ENCODE assay signal across 10 cellular contexts in the genomic region with DNA sequence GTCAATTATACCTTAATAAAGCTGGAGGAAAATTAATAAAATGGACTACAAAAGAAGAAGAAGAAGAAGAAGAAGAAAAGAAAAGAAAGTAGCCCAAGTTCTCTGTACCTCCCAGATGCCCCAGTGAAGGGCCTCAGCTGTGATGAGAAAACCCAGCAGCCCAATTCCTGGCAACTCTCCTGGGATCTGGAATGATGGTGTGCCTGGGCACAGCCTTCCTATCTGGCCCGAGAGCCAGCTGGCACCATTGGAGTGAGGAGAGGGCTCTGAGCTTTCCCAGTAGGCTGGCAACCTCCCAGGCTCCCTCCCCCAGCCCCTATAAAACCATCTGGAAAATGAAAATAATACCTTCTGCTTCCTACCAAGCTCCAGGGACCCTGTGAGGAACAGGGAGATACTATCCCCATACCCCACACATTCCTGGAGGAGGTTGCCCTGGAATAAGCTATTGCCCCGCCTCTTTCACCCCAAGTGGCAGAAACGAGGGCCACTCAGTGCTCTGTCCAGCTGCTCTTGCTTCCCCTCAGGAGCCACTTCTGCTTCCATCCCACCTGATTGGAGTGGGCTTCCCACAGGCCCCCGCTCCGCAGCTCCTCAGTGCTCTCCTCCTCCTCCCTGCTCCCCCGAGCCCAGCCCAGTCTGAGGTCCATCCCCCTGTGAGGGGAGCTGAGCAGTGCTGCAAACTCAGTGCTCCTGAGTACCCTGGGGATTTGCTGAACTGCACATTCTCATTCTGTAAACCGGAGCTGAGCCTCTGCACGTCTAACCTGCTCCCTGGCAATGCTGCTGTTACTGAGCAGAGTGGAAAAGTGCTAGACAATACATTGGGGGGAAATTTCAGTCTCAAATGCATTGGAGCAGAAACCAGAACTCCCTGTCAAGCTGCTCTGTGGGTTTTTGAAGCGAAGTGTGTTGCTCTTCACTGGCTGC.
DNase-seq lines count a peak whose midpoint lies in the region; ATAC-seq and TF ChIP-seq lines count a peak whose summit lies in the region.
"Had no signal": no experiment of that assay in that cellular context is flagged by ENCODE, and none has a peak within 500 bp of the region (broad histone marks: within the 10 kb centered on the region; RNA-seq: fewer than 3 reads in every experiment).

No MANE protein-coding gene starts in this region.

- peak; percentile 93 for ATAC-seq in Right ventricle myocardium inferior
- peak; percentile 97 for ATAC-seq in left ventricle myocardium superior
- no peak for ATAC-seq in HG02852 (IDR thresholded peaks at IDR 0.05; ENCODE audit: unreplicated experiment)

- no peaks in the 10 kb centered on the region for H3K27me3 ChIP-seq in right atrium auricular region

- H3K27ac ChIP-seq in right atrium auricular region, result no peak overlapping the region

- no peaks in the 10 kb centered on the region for H3K36me3 ChIP-seq in right atrium auricular region

- peaks cover 0 to 9% of the 10 kb centered on the region in 2 donors for H3K4me1 ChIP-seq in right atrium auricular region

- no peak for TF ChIP-seq CTCF in right atrium auricular region (IDR thresholded peaks at IDR 0.05)

- intact Hi-C loops in Right ventricle myocardium inferior (cut with DNase I) (loop anchor here (5.0 to 10.0 kb wide), 2 partner anchors 85 to 147 kb away; a partner anchor contains a TSS), left ventricle myocardium superior (cut with micrococcal nuclease) (no loop called here)

- no peaks in the 10 kb centered on the region for H3K9me3 ChIP-seq in right atrium auricular region

- H3K4me3 ChIP-seq in right atrium auricular region, result no peak overlapping the region

- DNase-seq in Right ventricle myocardium inferior (ENCODE audit: missing footprints) (no peak), right atrium auricular region (ENCODE audit: low spot score) (no peak), NCI-H524 (lab: John Stamatoyannopoulos, UW) (peak; percentile 95 to 97), left ventricle myocardium superior (peak; percentile 76), middle frontal gyrus (ENCODE audit: extremely low spot score, low spot score) (no peak), EL (no peak)
- no peak for DNase-seq in activated CD4-positive, alpha-beta T cell treated with anti-CD3 and anti-CD28 coated beads for 4 hours
- DNase-seq: activated naive CD4-positive, alpha-beta T cell; foreskin fibroblast had no signal

Comparison
In these comparisons a context has a peak if more than half of its experiments do, and no peak if none do; other contexts are left out.
1. DNase-seq: peak in NCI-H524 (2 of 2) and left ventricle myocardium superior (single experiment); none in Right ventricle myocardium inferior (single experiment), right atrium auricular region (single experiment), activated CD4-positive, alpha-beta T cell treated with anti-CD3 and anti-CD28 coated beads for 4 hours (0 of 2), middle frontal gyrus (single experiment) and EL (single experiment).